12 cellular contexts compared by ENCODE assay signal in genomic region chr10:70054902-70055301, GRCh38. TPM values are rescaled to one million over a fixed set of nuclear protein-coding genes. Genes with fewer than 3 reads are reported as not detected.
A peak's percentile ranks its signal among the peaks of the same experiment; 100 is the strongest.
DNase-seq lines count a peak whose midpoint lies in the region; ATAC-seq and TF ChIP-seq lines count a peak whose summit lies in the region.
"Had no signal": no experiment of that assay in that cellular context is flagged by ENCODE, and none has a peak within 500 bp of the region (broad histone marks: within the 10 kb centered on the region; RNA-seq: fewer than 3 reads in every experiment).

No MANE protein-coding gene starts in this region.

- H3K27ac Mint-ChIP-seq in natural killer cell treated with Interleukin-12 subunit alpha and Interleukin-12 subunit beta and Interleukin-15 and Interleukin-18, amount 100 ng/mL, for 72 hours = no peak overlapping the region
- no peak overlapping the region for H3K27ac Mint-ChIP-seq in natural killer cell
- H3K27ac Mint-ChIP-seq in WTC11 = no peak overlapping the region

- H3K4me1 Mint-ChIP-seq in natural killer cell treated with Interleukin-12 subunit alpha and Interleukin-12 subunit beta and Interleukin-15 and Interleukin-18, amount 100 ng/mL, for 72 hours (ENCODE audit: low read depth in 2 of 2) = peaks cover 0 to 7% of the 10 kb centered on the region in 2 donors
- H3K4me1 Mint-ChIP-seq in natural killer cell = peaks cover 0 to 8% of the 10 kb centered on the region in 2 donors
- peaks cover 29% of the 10 kb centered on the region for H3K4me1 Mint-ChIP-seq in WTC11

- TF ChIP-seq POLR2A in vagina (IDR thresholded peaks at IDR 0.05) (no peak), stomach (IDR thresholded peaks at IDR 0.05) (no peak)

- H3K36me3 ChIP-seq in vagina = no peaks in the 10 kb centered on the region
- no peaks in the 10 kb centered on the region for H3K36me3 ChIP-seq in stomach
- H3K36me3 ChIP-seq: brain microvascular endothelial cell had no signal

- H3K4me1 ChIP-seq in vagina (peaks cover 13% of the 10 kb centered on the region), stomach (peaks cover 16 to 25% (median 22%) of the 10 kb centered on the region in 4 donors)

- intact Hi-C loops in natural killer cell (cut with micrococcal nuclease) (no loop called here), vagina (cut with DNase I) (no loop called here), stomach (cut with DNase I; ENCODE audit: low total_unique reads) (no loop called here)

- no peak for DNase-seq in natural killer cell treated with Interleukin-12 subunit alpha and Interleukin-12 subunit beta and Interleukin-15 and Interleukin-18, amount 100 ng/mL, for 72 hours (ENCODE audit: low spot score)
- DNase-seq in natural killer cell (no peak), WTC11 (ENCODE audit: low spot score) (no peak), glomerular visceral epithelial cell (ENCODE audit: extremely low spot score) (peak; percentile 28), vagina (ENCODE audit: extremely low spot score in 2 of 2) (no peak), stomach (no peak)
- DNase-seq: brain microvascular endothelial cell; left cardiac atrium; NCI-H345; stimulated activated CD4-positive, alpha-beta T cell treated with anti-CD3 and anti-CD28 coated beads, Interleukin-4, amount 100 ng/mL, for 1 hour had no signal

- no peaks in the 10 kb centered on the region for H3K9me3 Mint-ChIP-seq in natural killer cell treated with Interleukin-12 subunit alpha and Interleukin-12 subunit beta and Interleukin-15 and Interleukin-18, amount 100 ng/mL, for 72 hours
- H3K9me3 Mint-ChIP-seq in natural killer cell (no peaks in the 10 kb centered on the region), WTC11 (no peaks in the 10 kb centered on the region)

- CTCF ChIA-PET in WTC11 (lab: Charles Lee) = interaction anchor here (0.9 to 1.2 kb wide), 3 partner anchors 8 to 310 kb away, joined by 3 to 5 read pairs (median 4); no protein-coding TSS in a partner anchor

- ATAC-seq in natural killer cell treated with Interleukin-12 subunit alpha and Interleukin-12 subunit beta and Interleukin-15 and Interleukin-18, amount 100 ng/mL, for 72 hours = no peak
- ATAC-seq in natural killer cell (no peak), WTC11 (no peak), GM18858 (IDR thresholded peaks at IDR 0.05; ENCODE audit: unreplicated experiment) (no peak)
- ATAC-seq: left cardiac atrium had no signal

- H3K36me3 Mint-ChIP-seq in natural killer cell treated with Interleukin-12 subunit alpha and Interleukin-12 subunit beta and Interleukin-15 and Interleukin-18, amount 100 ng/mL, for 72 hours = no peaks in the 10 kb centered on the region
- H3K36me3 Mint-ChIP-seq in natural killer cell (no peaks in the 10 kb centered on the region), WTC11 (no peaks in the 10 kb centered on the region)

- H3K4me3 Mint-ChIP-seq in natural killer cell treated with Interleukin-12 subunit alpha and Interleukin-12 subunit beta and Interleukin-15 and Interleukin-18, amount 100 ng/mL, for 72 hours = peak overlapping the region; percentile 36
- H3K4me3 Mint-ChIP-seq in natural killer cell = no peak overlapping the region
- peak overlapping the region; percentile 74 for H3K4me3 Mint-ChIP-seq in WTC11

- peaks cover 30 to 46% of the 10 kb centered on the region in 2 donors for H3K27me3 Mint-ChIP-seq in natural killer cell treated with Interleukin-12 subunit alpha and Interleukin-12 subunit beta and Interleukin-15 and Interleukin-18, amount 100 ng/mL, for 72 hours
- H3K27me3 Mint-ChIP-seq in natural killer cell (ENCODE audit: low read depth in 2 of 2) (peaks cover 42 to 52% of the 10 kb centered on the region in 2 donors), WTC11 (ENCODE audit: low read depth) (peaks cover 61% of the 10 kb centered on the region)

- TF ChIP-seq EP300 in stomach (IDR thresholded peaks at IDR 0.05) = no peak

- TF ChIP-seq CTCF in natural killer cell (IDR thresholded peaks at IDR 0.05) (no peak), WTC11 (IDR thresholded peaks at IDR 0.05) (no peak), vagina (IDR thresholded peaks at IDR 0.05) (no peak), stomach (IDR thresholded peaks at IDR 0.05) (no peak)

- no peaks in the 10 kb centered on the region for H3K9me3 ChIP-seq in vagina
- H3K9me3 ChIP-seq in stomach = no peaks in the 10 kb centered on the region

- POLR2A ChIA-PET in WTC11 (lab: Charles Lee) = no interaction called here

- H3K27me3 ChIP-seq in vagina (no peaks in the 10 kb centered on the region), stomach (peaks cover 0 to 41% (median 30%) of the 10 kb centered on the region in 3 donors)
- H3K27me3 ChIP-seq: brain microvascular endothelial cell had no signal

- no peak overlapping the region for H3K27ac ChIP-seq in vagina
- no peak overlapping the region for H3K27ac ChIP-seq in stomach
- H3K27ac ChIP-seq: brain microvascular endothelial cell had no signal

- 82 to 89% (median 87%) methylated on average over 4 of the region's 4 CpGs for WGBS in stomach, 5 donors

- H3K4me3 ChIP-seq in vagina (no peak overlapping the region), stomach (no peak overlapping the region)

TF ChIP-seq in WTC11, 78 proteins besides CTCF, POLR2A, EP300 and RAD21:
- no peak for TF ChIP-seq ZBTB43 (CRISPR knock-in tag; IDR thresholded peaks at IDR 0.05)
- TF ChIP-seq OVOL2 (CRISPR knock-in tag; IDR thresholded peaks at IDR 0.05; ENCODE audit: borderline replicate concordance) = no peak

RNA-seq across cellular contexts. Expression of gene MACROH2A2, which starts 2.3 kb away (rescaled TPM):
- total RNA-seq in natural killer cell treated with Interleukin-12 subunit alpha and Interleukin-12 subunit beta and Interleukin-15 and Interleukin-18, amount 100 ng/mL, for 72 hours = under 1 TPM; 0.43 to 0.56 TPM
- total RNA-seq in natural killer cell (1 to 10 TPM in 2 of 3 donors, under 1 TPM in 1; 0.78 to 1.4 (median 1.1) TPM), WTC11 (2021) (33.0 to 35.4 TPM (median 33.5 TPM) in 3 replicates), vagina (15.5 TPM), stomach (10 to 100 TPM in 2 of 5 donors, 1 to 10 TPM in 3; 6.7 to 19.3 (median 9.8) TPM)
- polyA plus RNA-seq in stomach = 10 to 100 TPM in 1 of 3 donors, 1 to 10 TPM in 2; 7.7 to 12.7 (median 9.8) TPM
- total RNA-seq: HT-29 had no signal
